2 cellular contexts compared by ENCODE assay signal in the genomic region with DNA sequence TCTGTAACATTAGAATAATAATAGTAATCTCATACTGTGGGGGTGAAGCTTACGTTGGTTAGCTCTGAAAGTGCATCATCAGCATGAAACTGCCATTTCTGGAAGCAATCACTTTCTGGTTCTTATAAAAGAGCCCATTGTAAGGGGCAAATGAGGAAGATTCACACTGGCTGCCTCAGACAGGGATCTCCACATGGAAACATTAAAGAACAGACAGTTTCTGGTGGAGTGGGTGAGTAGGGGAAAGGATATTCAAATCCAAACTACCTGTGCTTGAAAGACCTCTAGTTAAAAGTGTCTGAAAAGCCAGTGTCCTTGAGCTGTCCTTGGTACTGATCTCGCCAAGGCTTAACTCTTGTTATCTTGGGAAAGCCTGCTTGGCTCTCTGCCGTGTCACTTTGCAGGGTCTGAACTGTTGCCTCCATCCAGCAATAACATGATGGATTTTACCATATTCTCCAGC.
TF ChIP-seq lines count a peak whose summit lies in the region.

No MANE protein-coding gene starts in this region.

TF ChIP-seq in K562, 482 proteins besides CTCF, POLR2A, EP300 and RAD21 (continues in another document):
- TF ChIP-seq RBFOX2 (IDR thresholded peaks at IDR 0.05; ENCODE audit: low read depth, low read length) (no peak), GTF3C2 (IDR thresholded peaks at IDR 0.05; ENCODE audit: borderline replicate concordance, extremely low read depth, insufficient read length) (no peak), ATF7 (IDR thresholded peaks at IDR 0.05) (no peak), SAFB2 (IDR thresholded peaks at IDR 0.05; ENCODE audit: borderline replicate concordance, low read depth, low read length, severe bottlenecking) (no peak), ZBTB11 (CRISPR knock-in tag; IDR thresholded peaks at IDR 0.05) (0 out of 6 replicates have a peak, but pooled peaks of 1 of the 3 experiments have one; percentile 23), GABPB1 (CRISPR knock-in tag; IDR thresholded peaks at IDR 0.05) (no peak), ZNF766 (CRISPR knock-in tag; conservative IDR thresholded peaks at IDR 0.05) (peak; percentile 75)
- TF ChIP-seq, protein P1, sequence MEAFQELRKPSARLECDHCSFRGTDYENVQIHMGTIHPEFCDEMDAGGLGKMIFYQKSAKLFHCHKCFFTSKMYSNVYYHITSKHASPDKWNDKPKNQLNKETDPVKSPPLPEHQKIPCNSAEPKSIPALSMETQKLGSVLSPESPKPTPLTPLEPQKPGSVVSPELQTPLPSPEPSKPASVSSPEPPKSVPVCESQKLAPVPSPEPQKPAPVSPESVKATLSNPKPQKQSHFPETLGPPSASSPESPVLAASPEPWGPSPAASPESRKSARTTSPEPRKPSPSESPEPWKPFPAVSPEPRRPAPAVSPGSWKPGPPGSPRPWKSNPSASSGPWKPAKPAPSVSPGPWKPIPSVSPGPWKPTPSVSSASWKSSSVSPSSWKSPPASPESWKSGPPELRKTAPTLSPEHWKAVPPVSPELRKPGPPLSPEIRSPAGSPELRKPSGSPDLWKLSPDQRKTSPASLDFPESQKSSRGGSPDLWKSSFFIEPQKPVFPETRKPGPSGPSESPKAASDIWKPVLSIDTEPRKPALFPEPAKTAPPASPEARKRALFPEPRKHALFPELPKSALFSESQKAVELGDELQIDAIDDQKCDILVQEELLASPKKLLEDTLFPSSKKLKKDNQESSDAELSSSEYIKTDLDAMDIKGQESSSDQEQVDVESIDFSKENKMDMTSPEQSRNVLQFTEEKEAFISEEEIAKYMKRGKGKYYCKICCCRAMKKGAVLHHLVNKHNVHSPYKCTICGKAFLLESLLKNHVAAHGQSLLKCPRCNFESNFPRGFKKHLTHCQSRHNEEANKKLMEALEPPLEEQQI (IDR thresholded peaks at IDR 0.05) = 0 out of 2 replicates have a peak, but pooled peaks have one; percentile 48
- TF ChIP-seq, protein P2, sequence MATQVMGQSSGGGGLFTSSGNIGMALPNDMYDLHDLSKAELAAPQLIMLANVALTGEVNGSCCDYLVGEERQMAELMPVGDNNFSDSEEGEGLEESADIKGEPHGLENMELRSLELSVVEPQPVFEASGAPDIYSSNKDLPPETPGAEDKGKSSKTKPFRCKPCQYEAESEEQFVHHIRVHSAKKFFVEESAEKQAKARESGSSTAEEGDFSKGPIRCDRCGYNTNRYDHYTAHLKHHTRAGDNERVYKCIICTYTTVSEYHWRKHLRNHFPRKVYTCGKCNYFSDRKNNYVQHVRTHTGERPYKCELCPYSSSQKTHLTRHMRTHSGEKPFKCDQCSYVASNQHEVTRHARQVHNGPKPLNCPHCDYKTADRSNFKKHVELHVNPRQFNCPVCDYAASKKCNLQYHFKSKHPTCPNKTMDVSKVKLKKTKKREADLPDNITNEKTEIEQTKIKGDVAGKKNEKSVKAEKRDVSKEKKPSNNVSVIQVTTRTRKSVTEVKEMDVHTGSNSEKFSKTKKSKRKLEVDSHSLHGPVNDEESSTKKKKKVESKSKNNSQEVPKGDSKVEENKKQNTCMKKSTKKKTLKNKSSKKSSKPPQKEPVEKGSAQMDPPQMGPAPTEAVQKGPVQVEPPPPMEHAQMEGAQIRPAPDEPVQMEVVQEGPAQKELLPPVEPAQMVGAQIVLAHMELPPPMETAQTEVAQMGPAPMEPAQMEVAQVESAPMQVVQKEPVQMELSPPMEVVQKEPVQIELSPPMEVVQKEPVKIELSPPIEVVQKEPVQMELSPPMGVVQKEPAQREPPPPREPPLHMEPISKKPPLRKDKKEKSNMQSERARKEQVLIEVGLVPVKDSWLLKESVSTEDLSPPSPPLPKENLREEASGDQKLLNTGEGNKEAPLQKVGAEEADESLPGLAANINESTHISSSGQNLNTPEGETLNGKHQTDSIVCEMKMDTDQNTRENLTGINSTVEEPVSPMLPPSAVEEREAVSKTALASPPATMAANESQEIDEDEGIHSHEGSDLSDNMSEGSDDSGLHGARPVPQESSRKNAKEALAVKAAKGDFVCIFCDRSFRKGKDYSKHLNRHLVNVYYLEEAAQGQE (CRISPR knock-in tag; IDR thresholded peaks at IDR 0.05; ENCODE audit: low read depth) = peak; percentile 92

TF ChIP-seq in HepG2, 621 proteins besides CTCF, POLR2A, EP300 and RAD21 (continues in another document):
- no peak for TF ChIP-seq TFDP2 (CRISPR knock-in tag; IDR thresholded peaks at IDR 0.05)
- TF ChIP-seq ZIK1 (CRISPR knock-in tag; IDR thresholded peaks at IDR 0.05; ENCODE audit: borderline replicate concordance, low read depth) = no peak
- TF ChIP-seq RARA (CRISPR knock-in tag; IDR thresholded peaks at IDR 0.05) = peak; percentile 27; the same call in 1 of the 2 replicates
- no peak for TF ChIP-seq ZNF776 (CRISPR knock-in tag; IDR thresholded peaks at IDR 0.05)
- peak; percentile 20; the same call in 1 of the 2 replicates for TF ChIP-seq SALL1 (CRISPR knock-in tag; IDR thresholded peaks at IDR 0.05)
- TF ChIP-seq ZZZ3 (CRISPR knock-in tag; IDR thresholded peaks at IDR 0.05; ENCODE audit: borderline replicate concordance) = no peak
- TF ChIP-seq HDAC6 (IDR thresholded peaks at IDR 0.05; ENCODE audit: low read depth, low read length) = no peak
- no peak for TF ChIP-seq ZNF530 (CRISPR knock-in tag; IDR thresholded peaks at IDR 0.05; ENCODE audit: low read depth)
- TF ChIP-seq REPIN1 (CRISPR knock-in tag; IDR thresholded peaks at IDR 0.05; ENCODE audit: borderline replicate concordance, low read depth) = peak; percentile 26; the same call in 1 of the 2 replicates
- no peak for TF ChIP-seq EED (CRISPR knock-in tag; IDR thresholded peaks at IDR 0.05)
- TF ChIP-seq ELF4 (CRISPR knock-in tag; IDR thresholded peaks at IDR 0.05; ENCODE audit: borderline replicate concordance) = no peak
- TF ChIP-seq PBX3 (CRISPR knock-in tag; IDR thresholded peaks at IDR 0.05; ENCODE audit: borderline replicate concordance) = no peak
- TF ChIP-seq, protein P2 (IDR thresholded peaks at IDR 0.05; ENCODE audit: borderline replicate concordance in 1 of 2, low read depth in 1 of 2, low read length in 2 of 2) = peak; percentile 73 to 97
- TF ChIP-seq FOXA1 (IDR thresholded peaks at IDR 0.05) = no peak
- no peak for TF ChIP-seq FOXA1 (CRISPR knock-in tag; IDR thresholded peaks at IDR 0.05)
- 0 out of 2 replicates have a peak, but pooled peaks have one; percentile 34 for TF ChIP-seq ZBTB25 (CRISPR knock-in tag; IDR thresholded peaks at IDR 0.05)
- TF ChIP-seq, protein P3, sequence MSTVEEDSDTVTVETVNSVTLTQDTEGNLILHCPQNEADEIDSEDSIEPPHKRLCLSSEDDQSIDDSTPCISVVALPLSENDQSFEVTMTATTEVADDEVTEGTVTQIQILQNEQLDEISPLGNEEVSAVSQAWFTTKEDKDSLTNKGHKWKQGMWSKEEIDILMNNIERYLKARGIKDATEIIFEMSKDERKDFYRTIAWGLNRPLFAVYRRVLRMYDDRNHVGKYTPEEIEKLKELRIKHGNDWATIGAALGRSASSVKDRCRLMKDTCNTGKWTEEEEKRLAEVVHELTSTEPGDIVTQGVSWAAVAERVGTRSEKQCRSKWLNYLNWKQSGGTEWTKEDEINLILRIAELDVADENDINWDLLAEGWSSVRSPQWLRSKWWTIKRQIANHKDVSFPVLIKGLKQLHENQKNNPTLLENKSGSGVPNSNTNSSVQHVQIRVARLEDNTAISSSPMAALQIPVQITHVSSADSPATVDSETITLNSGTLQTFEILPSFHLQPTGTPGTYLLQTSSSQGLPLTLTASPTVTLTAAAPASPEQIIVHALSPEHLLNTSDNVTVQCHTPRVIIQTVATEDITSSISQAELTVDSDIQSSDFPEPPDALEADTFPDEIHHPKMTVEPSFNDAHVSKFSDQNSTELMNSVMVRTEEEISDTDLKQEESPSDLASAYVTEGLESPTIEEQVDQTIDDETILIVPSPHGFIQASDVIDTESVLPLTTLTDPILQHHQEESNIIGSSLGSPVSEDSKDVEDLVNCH (CRISPR knock-in tag; IDR thresholded peaks at IDR 0.05) = no peak
- TF ChIP-seq FOXA3 (CRISPR knock-in tag; IDR thresholded peaks at IDR 0.05) = 0 out of 2 replicates have a peak, but pooled peaks have one; percentile 11
- TF ChIP-seq MAFK (conservative IDR thresholded peaks at IDR 0.05 in 1 of 2, IDR thresholded peaks at IDR 0.05 in 1 of 2; ENCODE audit: low read length in 2 of 2) = peak; percentile 78 to 80
- TF ChIP-seq ARID5B (CRISPR knock-in tag; IDR thresholded peaks at IDR 0.05) = peak; percentile 38; the same call in 1 of the 2 replicates
- peak; percentile 99 for TF ChIP-seq MIER2 (CRISPR knock-in tag; IDR thresholded peaks at IDR 0.05)
- TF ChIP-seq, protein P4, sequence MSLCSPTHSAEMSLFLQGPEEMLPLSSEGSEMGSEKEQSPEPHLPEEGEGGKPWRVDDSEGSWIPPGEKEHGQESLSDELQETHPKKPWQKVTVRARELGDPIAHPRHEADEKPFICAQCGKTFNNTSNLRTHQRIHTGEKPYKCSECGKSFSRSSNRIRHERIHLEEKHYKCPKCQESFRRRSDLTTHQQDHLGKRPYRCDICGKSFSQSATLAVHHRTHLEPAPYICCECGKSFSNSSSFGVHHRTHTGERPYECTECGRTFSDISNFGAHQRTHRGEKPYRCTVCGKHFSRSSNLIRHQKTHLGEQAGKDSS (CRISPR knock-in tag; IDR thresholded peaks at IDR 0.05; ENCODE audit: borderline replicate concordance, low read depth) = no peak
- TF ChIP-seq ZNF644 (CRISPR knock-in tag; IDR thresholded peaks at IDR 0.05; ENCODE audit: low read depth) = 0 out of 2 replicates have a peak, but pooled peaks have one; percentile 22
- 0 out of 2 replicates have a peak, but pooled peaks have one; percentile 44 for TF ChIP-seq MTF1 (CRISPR knock-in tag; IDR thresholded peaks at IDR 0.05)
- 0 out of 2 replicates have a peak, but pooled peaks have one; percentile 36 for TF ChIP-seq ZNF264 (CRISPR knock-in tag; IDR thresholded peaks at IDR 0.05)
- no peak for TF ChIP-seq SIX4 (CRISPR knock-in tag; IDR thresholded peaks at IDR 0.05)
